24 cellular contexts compared by ENCODE assay signal in genomic region chr2:227194219-227194618, GRCh38. TPM values are rescaled to one million over a fixed set of nuclear protein-coding genes. Genes with fewer than 3 reads are reported as not detected.
A peak's percentile ranks its signal among the peaks of the same experiment; 100 is the strongest.
DNase-seq lines count a peak whose midpoint lies in the region; TF ChIP-seq lines count a peak whose summit lies in the region.
"Had no signal": no experiment of that assay in that cellular context is flagged by ENCODE, and none has a peak within 500 bp of the region (broad histone marks: within the 10 kb centered on the region; RNA-seq: fewer than 3 reads in every experiment).

No MANE protein-coding gene starts in this region.

- TF ChIP-seq POLR2A in esophagus muscularis mucosa (IDR thresholded peaks at IDR 0.05; ENCODE audit: low read depth) (no peak), adrenal gland (IDR thresholded peaks at IDR 0.05) (no peak)

- no peak overlapping the region for H3K27ac Mint-ChIP-seq in T-helper 2 cell treated with Interferon-gamma antibody and Interleukin-4, amounts not matched to agents 5 μg/mL and 100 μg/mL, for 36 hours
- H3K27ac Mint-ChIP-seq: CD14-positive monocyte; CD4-positive, alpha-beta memory T cell; CD4-positive, CD25-positive, alpha-beta regulatory T cell; CD8-positive, alpha-beta memory T cell had no signal

- H3K9me3 ChIP-seq in esophagus muscularis mucosa (no peaks in the 10 kb centered on the region), trophoblast cell (ENCODE audit: insufficient read depth, low read depth, low read length) (no peaks in the 10 kb centered on the region), adrenal gland (replicated peaks in 1 of 3) (no peaks in the 10 kb centered on the region)
- H3K9me3 ChIP-seq: BE2C, BLaER1 had no signal

- H3K4me1 ChIP-seq in esophagus muscularis mucosa (no peaks in the 10 kb centered on the region), trophoblast cell (ENCODE audit: control insufficient read depth in 1 of 2, insufficient read depth in 2 of 2, low read length in 2 of 2) (peaks cover 0 to 2% of the 10 kb centered on the region in 2 experiments), adrenal gland (replicated peaks in 1 of 2) (peaks cover 12 to 23% of the 10 kb centered on the region in 2 donors)
- H3K4me1 ChIP-seq: BE2C had no signal

- H3K27me3 Mint-ChIP-seq in T-helper 2 cell treated with Interferon-gamma antibody and Interleukin-4, amounts not matched to agents 5 μg/mL and 100 μg/mL, for 36 hours (ENCODE audit: low read depth): no peaks in the 10 kb centered on the region

- peaks cover 1% of the 10 kb centered on the region for H3K79me1 ChIP-seq in trophoblast cell (ENCODE audit: low read length)

- no peak overlapping the region for H2BK120ac ChIP-seq in trophoblast cell (ENCODE audit: insufficient read depth, low read length, poor library complexity)

- no peak overlapping the region for H3K4ac ChIP-seq in trophoblast cell (ENCODE audit: low read depth, low read length)

- H3K4me3 ChIP-seq in esophagus muscularis mucosa (no peak overlapping the region), trophoblast cell (ENCODE audit: low read depth, low read length) (no peak overlapping the region), adrenal gland (no peak overlapping the region)
- H3K4me3 ChIP-seq: BLaER1, GM12878 had no signal

- H3K27ac ChIP-seq in esophagus muscularis mucosa (replicated peaks in 1 of 4): no peak overlapping the region
- no peak overlapping the region for H3K27ac ChIP-seq in trophoblast cell (ENCODE audit: low read depth, low read length)
- H3K27ac ChIP-seq in adrenal gland: no peak overlapping the region
- H3K27ac ChIP-seq: BLaER1 had no signal

- no peak overlapping the region for H2BK12ac ChIP-seq in trophoblast cell (ENCODE audit: low read length)

- H3K14ac ChIP-seq in trophoblast cell (ENCODE audit: low read length): no peak overlapping the region

- H3K4me2 ChIP-seq in trophoblast cell (ENCODE audit: low read length): no peak overlapping the region
- H3K4me2 ChIP-seq: BLaER1 had no signal

- H3K18ac ChIP-seq in trophoblast cell (ENCODE audit: low read length): no peak overlapping the region

- H2AFZ ChIP-seq in trophoblast cell (ENCODE audit: insufficient read depth, low read length, poor library complexity): no peak overlapping the region

- peak overlapping the region; percentile 47 for H2AK5ac ChIP-seq in trophoblast cell (ENCODE audit: low read length)

- H3K27me3 ChIP-seq in esophagus muscularis mucosa (no peaks in the 10 kb centered on the region), trophoblast cell (ENCODE audit: insufficient read depth, low read length) (no peaks in the 10 kb centered on the region), adrenal gland (no peaks in the 10 kb centered on the region)
- H3K27me3 ChIP-seq: BE2C, BLaER1 had no signal

- no peaks in the 10 kb centered on the region for H3K79me2 ChIP-seq in trophoblast cell (ENCODE audit: control insufficient read depth, insufficient read depth, low read length, poor library complexity)

- WGBS in esophagus muscularis mucosa: 68% methylated on average over 2 of the region's 2 CpGs
- WGBS in trophoblast cell (ENCODE audit: extremely low coverage, insufficient coverage, insufficient read length): no CpG with 5 or more reads among the region's 2 CpGs
- 75 to 88% (median 84%) methylated on average over 2 of the region's 2 CpGs for WGBS in adrenal gland, 4 donors

- no peaks in the 10 kb centered on the region for H3K9me3 Mint-ChIP-seq in T-helper 2 cell treated with Interferon-gamma antibody and Interleukin-4, amounts not matched to agents 5 μg/mL and 100 μg/mL, for 36 hours

- TF ChIP-seq EP300 in esophagus muscularis mucosa (IDR thresholded peaks at IDR 0.05): no peak

- intact Hi-C loops in esophagus muscularis mucosa (cut with DNase I): no loop called here
- intact Hi-C loops in adrenal gland (cut with DNase I): no loop called here

- H2BK5ac ChIP-seq in trophoblast cell (ENCODE audit: low read depth, low read length, poor library complexity): no peak overlapping the region

- TF ChIP-seq CTCF in esophagus muscularis mucosa (IDR thresholded peaks at IDR 0.05): no peak
- TF ChIP-seq CTCF in adrenal gland (IDR thresholded peaks at IDR 0.05): no peak

- no peaks in the 10 kb centered on the region for H3K36me3 Mint-ChIP-seq in T-helper 2 cell treated with Interferon-gamma antibody and Interleukin-4, amounts not matched to agents 5 μg/mL and 100 μg/mL, for 36 hours (ENCODE audit: low read depth)
- H3K36me3 Mint-ChIP-seq: CD14-positive monocyte; CD4-positive, alpha-beta memory T cell; CD4-positive, CD25-positive, alpha-beta regulatory T cell; CD8-positive, alpha-beta memory T cell had no signal

- H3K4me3 Mint-ChIP-seq in T-helper 2 cell treated with Interferon-gamma antibody and Interleukin-4, amounts not matched to agents 5 μg/mL and 100 μg/mL, for 36 hours: no peak overlapping the region
- H3K4me3 Mint-ChIP-seq: CD14-positive monocyte; CD4-positive, alpha-beta memory T cell; CD4-positive, CD25-positive, alpha-beta regulatory T cell; CD8-positive, alpha-beta memory T cell had no signal

- H4K8ac ChIP-seq in trophoblast cell (ENCODE audit: low read depth, low read length): no peak overlapping the region

- H3K9ac ChIP-seq in trophoblast cell (ENCODE audit: low read length): no peak overlapping the region
- H3K9ac ChIP-seq: BLaER1 had no signal

- peak; percentile 86 for DNase-seq in esophagus muscularis mucosa (ENCODE audit: extremely low spot score)
- DNase-seq in trophoblast cell: no peak
- no peak for DNase-seq in adrenal gland
- DNase-seq in NCI-H2171 treated with DMSO at 0.1 percent for 48 hours (lab: John Stamatoyannopoulos, UW): no peak
- no peak for DNase-seq in T-helper 2 cell treated with Interferon-gamma antibody and Interleukin-4, amounts not matched to agents 5 μg/mL and 100 μg/mL, for 36 hours (ENCODE audit: low spot score)
- DNase-seq: 8988T; ACHN; BE2C; C1 segment of cervical spinal cord; CD4-positive, alpha-beta memory T cell; CD4-positive, CD25-positive, alpha-beta regulatory T cell; CD8-positive, alpha-beta memory T cell; COR-L47; DMS 273 treated with DMSO at 0.1 percent for 48 hours; DMS153; DMS53; DMS79; DND-41; EL; GDM1 had no signal

- H3K4me1 Mint-ChIP-seq in T-helper 2 cell treated with Interferon-gamma antibody and Interleukin-4, amounts not matched to agents 5 μg/mL and 100 μg/mL, for 36 hours (ENCODE audit: low read depth): no peaks in the 10 kb centered on the region
- H3K4me1 Mint-ChIP-seq: CD14-positive monocyte; CD4-positive, alpha-beta memory T cell; CD4-positive, CD25-positive, alpha-beta regulatory T cell; CD8-positive, alpha-beta memory T cell had no signal

- H3K36me3 ChIP-seq in esophagus muscularis mucosa (no peaks in the 10 kb centered on the region), trophoblast cell (ENCODE audit: control insufficient read depth in 1 of 2, insufficient read depth in 2 of 2, low read length in 2 of 2) (no peaks in the 10 kb centered on the region), adrenal gland (replicated peaks in 1 of 2) (no peaks in the 10 kb centered on the region)
- H3K36me3 ChIP-seq: BE2C, BLaER1 had no signal

- H4K91ac ChIP-seq in trophoblast cell (ENCODE audit: low read depth, low read length): no peak overlapping the region

- no peak overlapping the region for H3K23ac ChIP-seq in trophoblast cell (ENCODE audit: low read length)

- no peak overlapping the region for H4K12ac ChIP-seq in trophoblast cell (ENCODE audit: low read depth, low read length)

RNA-seq across cellular contexts. Expression of gene COL4A3, which starts 29.8 kb away (rescaled TPM):
- total RNA-seq in esophagus muscularis mucosa (10 to 100 TPM in 1 of 4 donors, 1 to 10 TPM in 3; 1.9 to 10.8 (median 4.3) TPM), adrenal gland (10 to 100 TPM in 7 of 8 donors, 1 to 10 TPM in 1; 6.0 to 51.0 (median 19.6) TPM)
- 0.01 and 0.03 TPM in 2 replicates for polyA plus RNA-seq in trophoblast cell (2013)
- polyA plus RNA-seq in adrenal gland: 10 to 100 TPM in 2 of 3 donors, 1 to 10 TPM in 1; 4.3 to 53.6 (median 35.1) TPM
- total RNA-seq: A673; CD4-positive, CD25-positive, alpha-beta regulatory T cell; CD8-positive, alpha-beta memory T cell had no signal
- polyA plus RNA-seq: CD14-positive monocyte; CD4-positive, alpha-beta memory T cell; CD4-positive, CD25-positive, alpha-beta regulatory T cell; CD8-positive, alpha-beta memory T cell had no signal

RNA-seq across cellular contexts. Expression of gene COL4A4, which starts 30.2 kb away (rescaled TPM):
- total RNA-seq in esophagus muscularis mucosa (1 to 10 TPM; 3.6 to 9.6 (median 6.1) TPM), adrenal gland (10 to 100 TPM; 10.5 to 41.6 (median 26.0) TPM)
- polyA plus RNA-seq in trophoblast cell (2013): 0.05 and 0.06 TPM in 2 replicates
- 10 to 100 TPM in 1 of 3 donors, 1 to 10 TPM in 2; 4.3 to 12.3 (median 7.4) TPM for polyA plus RNA-seq in adrenal gland
- total RNA-seq: A673; CD4-positive, CD25-positive, alpha-beta regulatory T cell; CD8-positive, alpha-beta memory T cell had no signal
